ENCODE assay signal across 12 cellular contexts in the genomic region with DNA sequence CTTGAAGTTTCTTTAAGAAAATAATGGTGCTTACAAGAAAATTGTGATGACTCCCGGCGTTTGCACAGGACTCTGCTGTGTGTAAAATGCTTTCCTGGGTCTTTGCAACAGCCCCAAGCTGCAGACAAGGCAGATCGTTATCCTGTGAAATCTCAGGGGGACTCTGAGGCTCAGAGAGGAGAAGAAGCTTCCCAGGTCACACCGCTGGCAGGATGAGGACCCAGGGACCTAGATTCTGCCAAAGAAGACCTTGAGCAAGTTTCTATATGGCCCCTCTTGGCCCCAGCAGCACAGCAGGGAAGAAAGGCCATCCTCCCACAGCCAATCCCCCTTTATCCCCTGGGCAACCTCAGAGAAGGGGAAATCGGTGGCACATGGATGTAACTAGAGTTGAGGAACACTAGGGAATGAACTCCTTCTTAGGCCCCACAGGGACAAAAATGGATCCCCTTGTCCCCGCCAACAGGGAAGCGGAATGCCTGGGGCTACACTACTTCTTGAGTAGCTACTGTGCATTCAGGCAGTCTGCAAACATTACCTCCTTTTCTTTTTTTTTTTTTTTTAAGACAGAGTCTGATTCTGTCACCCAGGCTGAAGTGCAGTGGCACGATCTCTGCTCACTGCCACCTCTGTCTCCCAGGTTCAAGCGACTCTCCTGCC.
DNase-seq lines count a peak whose midpoint lies in the region; ATAC-seq and TF ChIP-seq lines count a peak whose summit lies in the region.
"Had no signal": no experiment of that assay in that cellular context is flagged by ENCODE, and none has a peak within 500 bp of the region (broad histone marks: within the 10 kb centered on the region; RNA-seq: fewer than 3 reads in every experiment).

No MANE protein-coding gene starts in this region.

- H3K9me3 ChIP-seq in GM23248 (ENCODE audit: low read depth): no peaks in the 10 kb centered on the region
- H3K9me3 ChIP-seq in adipocyte (ENCODE audit: control insufficient read depth, low read length): no peaks in the 10 kb centered on the region
- H3K9me3 ChIP-seq in mesenchymal stem cell (ENCODE audit: control insufficient read depth, low read length): no peaks in the 10 kb centered on the region
- H3K9me3 ChIP-seq in sigmoid colon: no peaks in the 10 kb centered on the region
- H3K9me3 ChIP-seq in MM.1S (replicated peaks; ENCODE audit: insufficient read depth, low read length): no peaks in the 10 kb centered on the region

- H3K36me3 ChIP-seq in GM23248 (ENCODE audit: low read depth) (no peaks in the 10 kb centered on the region), adipocyte (ENCODE audit: control insufficient read depth, insufficient read depth, low read length, severe bottlenecking) (no peaks in the 10 kb centered on the region), mesenchymal stem cell (ENCODE audit: control insufficient read depth in 1 of 2, insufficient read depth in 2 of 2, low read depth in 1 of 2, low read length in 2 of 2) (no peaks in the 10 kb centered on the region), sigmoid colon (no peaks in the 10 kb centered on the region), MM.1S (replicated peaks; ENCODE audit: insufficient read depth, low read length) (no peaks in the 10 kb centered on the region)

- no peak overlapping the region for H2BK120ac ChIP-seq in mesenchymal stem cell (ENCODE audit: low read depth, low read length)

- no peak overlapping the region for H2BK15ac ChIP-seq in mesenchymal stem cell (ENCODE audit: low read depth, poor library complexity, severe bottlenecking)

- peak overlapping the region; percentile 23 to 89 for H3K18ac ChIP-seq in mesenchymal stem cell (ENCODE audit: low read depth in 1 of 2, low read length in 2 of 2)

- H3K4me3 ChIP-seq in GM23248 (no peak overlapping the region), adipocyte (ENCODE audit: low read length) (peak overlapping the region; percentile 64), mesenchymal stem cell (ENCODE audit: insufficient read depth in 1 of 2, low read depth in 1 of 2, low read length in 2 of 2) (peak overlapping the region in 1 of 2 experiments; percentile 13), sigmoid colon (no peak overlapping the region), MM.1S (ENCODE audit: low read length) (no peak overlapping the region)
- H3K4me3 ChIP-seq: K562 had no signal

- H2AFZ ChIP-seq in GM23248 (peak overlapping the region; percentile 73), mesenchymal stem cell (ENCODE audit: low read depth, low read length) (no peak overlapping the region), MM.1S (ENCODE audit: low read length) (no peak overlapping the region)

- H3K4me1 Mint-ChIP-seq in activated CD4-positive, alpha-beta T cell treated with anti-CD3 and anti-CD28 coated beads, Interleukin-2, amount 10 ng/mL, durations not matched to agents 24 days and 14 days: peaks cover 9% of the 10 kb centered on the region

- H3K27ac Mint-ChIP-seq in activated CD4-positive, alpha-beta T cell treated with anti-CD3 and anti-CD28 coated beads, Interleukin-2, amount 10 ng/mL, durations not matched to agents 24 days and 14 days: no peak overlapping the region
- H3K27ac Mint-ChIP-seq: activated naive CD4-positive, alpha-beta T cell treated with anti-CD3 and anti-CD28 coated beads, Interleukin-2, amount 50 U/mL, for 24 hours had no signal

- H4K91ac ChIP-seq in mesenchymal stem cell (ENCODE audit: low read length): peak overlapping the region; percentile 29

- H4K8ac ChIP-seq in mesenchymal stem cell (ENCODE audit: low read length): peak overlapping the region; percentile 79

- H3K4me2 ChIP-seq in GM23248 (ENCODE audit: unreplicated experiment): peak overlapping the region; percentile 60
- H3K4me2 ChIP-seq in mesenchymal stem cell (ENCODE audit: low read length, poor library complexity, severe bottlenecking): no peak overlapping the region
- no peak overlapping the region for H3K4me2 ChIP-seq in MM.1S (ENCODE audit: low read depth, low read length)

- H3F3A ChIP-seq in GM23248 (ENCODE audit: insufficient read depth): peaks cover 42% of the 10 kb centered on the region
- H3F3A ChIP-seq in MM.1S (ENCODE audit: insufficient read depth, low read length): no peaks in the 10 kb centered on the region

- H3K27ac ChIP-seq in GM23248 (0 out of 2 replicates have a peak overlapping the region, but pooled peaks have one; percentile 42), mesenchymal stem cell (ENCODE audit: low read length, poor library complexity, severe bottlenecking) (no peak overlapping the region), sigmoid colon (peak overlapping the region; percentile 84 to 92 (median 90)), MM.1S (ENCODE audit: low read length) (no peak overlapping the region)

- no peaks in the 10 kb centered on the region for H3K9me3 Mint-ChIP-seq in activated CD4-positive, alpha-beta T cell treated with anti-CD3 and anti-CD28 coated beads, Interleukin-2, amount 10 ng/mL, durations not matched to agents 24 days and 14 days
- H3K9me3 Mint-ChIP-seq: activated naive CD4-positive, alpha-beta T cell treated with anti-CD3 and anti-CD28 coated beads, Interleukin-2, amount 50 U/mL, for 24 hours had no signal

- no peaks in the 10 kb centered on the region for H3K79me1 ChIP-seq in mesenchymal stem cell (replicated peaks; ENCODE audit: low read length, poor library complexity, severe bottlenecking)

- ATAC-seq in GM18861 (IDR thresholded peaks at IDR 0.05; ENCODE audit: unreplicated experiment): no peak
- no peak for ATAC-seq in HG02610 (IDR thresholded peaks at IDR 0.05; ENCODE audit: unreplicated experiment)
- ATAC-seq: K562 had no signal

- H3K23ac ChIP-seq in mesenchymal stem cell (ENCODE audit: low read length in 2 of 2): no peak overlapping the region

- no peaks in the 10 kb centered on the region for H3K9me2 ChIP-seq in GM23248 (ENCODE audit: insufficient read depth)
- no peaks in the 10 kb centered on the region for H3K9me2 ChIP-seq in MM.1S (replicated peaks; ENCODE audit: insufficient read depth, low read length)

- H3K9ac ChIP-seq in GM23248 (peak overlapping the region; percentile 61), adipocyte (ENCODE audit: low read length) (peak overlapping the region; percentile 88), mesenchymal stem cell (ENCODE audit: low read length) (peak overlapping the region; percentile 76), MM.1S (ENCODE audit: low read length) (no peak overlapping the region)

- H3K27me3 ChIP-seq in GM23248 (replicated peaks; ENCODE audit: insufficient read depth) (no peaks in the 10 kb centered on the region), adipocyte (replicated peaks; ENCODE audit: control insufficient read depth, insufficient read depth, low read length) (no peaks in the 10 kb centered on the region), mesenchymal stem cell (ENCODE audit: control insufficient read depth in 1 of 2, insufficient read depth in 1 of 2, low read length in 2 of 2) (peaks cover 27 to 28% of the 10 kb centered on the region in 2 experiments), sigmoid colon (no peaks in the 10 kb centered on the region), MM.1S (replicated peaks; ENCODE audit: insufficient read depth, low read length) (no peaks in the 10 kb centered on the region)

- TF ChIP-seq POLR2A in sigmoid colon (IDR thresholded peaks at IDR 0.05): no peak

- H3K79me2 ChIP-seq in GM23248 (ENCODE audit: insufficient read depth) (no peaks in the 10 kb centered on the region), MM.1S (ENCODE audit: low read length) (no peaks in the 10 kb centered on the region)

- intact Hi-C loops in sigmoid colon (cut with DNase I): loop anchor here (2.0 kb wide), 1 partner anchor 32 kb away; no protein-coding TSS in a partner anchor
- intact Hi-C loops in activated CD4-positive, alpha-beta T cell treated with anti-CD3 and anti-CD28 coated beads, Interleukin-2, amount 10 ng/mL, durations not matched to agents 24 days and 14 days (cut with micrococcal nuclease): no loop called here

- peak overlapping the region; percentile 59 to 84 for H3K4ac ChIP-seq in mesenchymal stem cell (ENCODE audit: low read depth in 1 of 2, low read length in 2 of 2)

- no peak overlapping the region for H3K4me3 Mint-ChIP-seq in activated CD4-positive, alpha-beta T cell treated with anti-CD3 and anti-CD28 coated beads, Interleukin-2, amount 10 ng/mL, durations not matched to agents 24 days and 14 days
- H3K4me3 Mint-ChIP-seq: activated naive CD4-positive, alpha-beta T cell treated with anti-CD3 and anti-CD28 coated beads, Interleukin-2, amount 50 U/mL, for 24 hours had no signal

- DNase-seq in GM23248: no peak
- no peak for DNase-seq in adipocyte (ENCODE audit: low read depth)
- no peak for DNase-seq in mesenchymal stem cell
- peak; percentile 54 for DNase-seq in sigmoid colon
- DNase-seq in MM.1S: no peak
- DNase-seq in activated CD4-positive, alpha-beta T cell treated with anti-CD3 and anti-CD28 coated beads, Interleukin-2, amount 10 ng/mL, durations not matched to agents 24 days and 14 days: no peak
- DNase-seq: DMS79, NCI-H1694 treated with DMSO at 0.1 percent for 48 hours had no signal

- no peak for TF ChIP-seq CTCF in sigmoid colon (IDR thresholded peaks at IDR 0.05)
- no peak for TF ChIP-seq CTCF in MM.1S (IDR thresholded peaks at IDR 0.05; ENCODE audit: low read length)

- in situ Hi-C loops in GM23248 (cut with MboI): no loop called here

- H2AK5ac ChIP-seq in mesenchymal stem cell (ENCODE audit: low read length, severe bottlenecking): peak overlapping the region; percentile 46

- H2BK12ac ChIP-seq in mesenchymal stem cell (ENCODE audit: low read length in 2 of 2): peak overlapping the region in 1 of 2 experiments; percentile 3

- H3K4me1 ChIP-seq in GM23248 (ENCODE audit: insufficient read depth): peaks cover 24% of the 10 kb centered on the region
- peaks cover 71% of the 10 kb centered on the region for H3K4me1 ChIP-seq in adipocyte (ENCODE audit: control insufficient read depth, insufficient read depth, low read length)
- peaks cover 15% of the 10 kb centered on the region for H3K4me1 ChIP-seq in mesenchymal stem cell (ENCODE audit: control insufficient read depth, insufficient read depth, low read depth, low read length)
- peaks cover 0 to 61% (median 47%) of the 10 kb centered on the region in 4 donors for H3K4me1 ChIP-seq in sigmoid colon
- H3K4me1 ChIP-seq in MM.1S (ENCODE audit: low read length): no peaks in the 10 kb centered on the region

- 68 to 69% methylated on average over 8 to 9 of the region's 9 CpGs for WGBS in GM23248 (ENCODE audit: low coverage in 1 of 2, low lambda C conversion rate in 2 of 2, missing lambda C conversion rate in 2 of 2), 2 experiments
- 78% methylated on average over 9 of the region's 9 CpGs for WGBS in mesenchymal stem cell
- 82 to 88% methylated on average over 9 of the region's 9 CpGs for WGBS in sigmoid colon, 2 donors

- TF ChIP-seq EP300 in sigmoid colon (IDR thresholded peaks at IDR 0.05): no peak

- peaks cover 1% of the 10 kb centered on the region for H3K27me3 Mint-ChIP-seq in activated CD4-positive, alpha-beta T cell treated with anti-CD3 and anti-CD28 coated beads, Interleukin-2, amount 10 ng/mL, durations not matched to agents 24 days and 14 days
- H3K27me3 Mint-ChIP-seq: activated naive CD4-positive, alpha-beta T cell treated with anti-CD3 and anti-CD28 coated beads, Interleukin-2, amount 50 U/mL, for 24 hours had no signal

- H3K14ac ChIP-seq in mesenchymal stem cell (ENCODE audit: low read length in 2 of 2): no peak overlapping the region

- no peaks in the 10 kb centered on the region for H3K36me3 Mint-ChIP-seq in activated CD4-positive, alpha-beta T cell treated with anti-CD3 and anti-CD28 coated beads, Interleukin-2, amount 10 ng/mL, durations not matched to agents 24 days and 14 days (ENCODE audit: low read depth)
- H3K36me3 Mint-ChIP-seq: activated naive CD4-positive, alpha-beta T cell treated with anti-CD3 and anti-CD28 coated beads, Interleukin-2, amount 50 U/mL, for 24 hours had no signal

- H4K20me1 ChIP-seq in GM23248 (ENCODE audit: insufficient read depth) (no peaks in the 10 kb centered on the region), MM.1S (ENCODE audit: insufficient read depth, low read length) (no peaks in the 10 kb centered on the region)

- H2BK5ac ChIP-seq in mesenchymal stem cell (ENCODE audit: low read depth, low read length, poor library complexity, severe bottlenecking): no peak overlapping the region

Comparison
In these comparisons a context has a peak if more than half of its experiments do, and no peak if none do; other contexts are left out.
1. H3K27ac ChIP-seq: peak in GM23248 (single experiment) and sigmoid colon (4 of 4); none in mesenchymal stem cell (single experiment) and MM.1S (single experiment).